ENCODE assay signal across 8 cellular contexts in genomic region chr9:129835860-129836223, GRCh38. TPM values are rescaled to one million over a fixed set of nuclear protein-coding genes. Genes with fewer than 3 reads are reported as not detected.
DNase-seq lines count a peak whose midpoint lies in the region; ATAC-seq, FAIRE-seq and TF ChIP-seq lines count a peak whose summit lies in the region.

No MANE protein-coding gene starts in this region.

- dilution Hi-C loops in keratinocyte (cut with MboI; ENCODE audit: extremely low pct_ligation_motif_present, low sequenced_read_pairs) = no loop called here

- H3K27me3 ChIP-seq in A673 (replicated peaks; ENCODE audit: insufficient read depth, low read depth, low read length, poor library complexity) = no peaks in the 10 kb centered on the region
- H3K27me3 ChIP-seq in keratinocyte (ENCODE audit: control insufficient read depth, extremely low read depth, insufficient read depth, low read length) = no peaks in the 10 kb centered on the region
- H3K27me3 ChIP-seq in thymus (ENCODE audit: control insufficient read depth, insufficient read depth) = no peaks in the 10 kb centered on the region

- under 1% methylated on average over 19 of the region's 19 CpGs for WGBS in thymus

- H3K9me1 ChIP-seq in keratinocyte (ENCODE audit: control insufficient read depth, extremely low read depth, insufficient read depth, low read length) = no peaks in the 10 kb centered on the region

- CTCF ChIA-PET in A673 (lab: Charles Lee) = no interaction called here

- FAIRE-seq in keratinocyte (lab: Jason Lieb, UNC) = no peak

- peaks cover 18% of the 10 kb centered on the region for H3K79me2 ChIP-seq in keratinocyte (ENCODE audit: control insufficient read depth, insufficient read depth, low read length)

- H4K20me1 ChIP-seq in keratinocyte (ENCODE audit: control insufficient read depth, extremely low read depth, insufficient read depth, low read length) = no peaks in the 10 kb centered on the region

- H3K4me1 Mint-ChIP-seq in HFFc6 (ENCODE audit: low read depth) = peaks cover 55% of the 10 kb centered on the region
- H3K4me1 Mint-ChIP-seq in activated naive CD8-positive, alpha-beta T cell treated with anti-CD3 and anti-CD28 coated beads, Interleukin-2, amount 10 ng/mL, durations not matched to agents 7 days and 5 days = peaks cover 49% of the 10 kb centered on the region

- peak; percentile 0 for ATAC-seq in activated naive CD8-positive, alpha-beta T cell treated with anti-CD3 and anti-CD28 coated beads, Interleukin-2, amount 10 ng/mL, durations not matched to agents 7 days and 5 days (ENCODE audit: low read depth)
- no peak for ATAC-seq in GM21576 (IDR thresholded peaks at IDR 0.05; ENCODE audit: unreplicated experiment)

- H3K9me3 ChIP-seq in A673 (ENCODE audit: low read depth, low read length, poor library complexity, severe bottlenecking) = no peaks in the 10 kb centered on the region
- H3K9me3 ChIP-seq in keratinocyte (ENCODE audit: control insufficient read depth, low read depth, low read length) = no peaks in the 10 kb centered on the region
- no peaks in the 10 kb centered on the region for H3K9me3 ChIP-seq in thymus (ENCODE audit: control insufficient read depth)

- BruUV-seq in A673 (replicated peaks; lab: Mats Ljungman, UMichigan) = TSS peak; percentile 62

- H3K36me3 ChIP-seq in A673 (ENCODE audit: insufficient read depth, low read length, poor library complexity, severe bottlenecking) (peaks cover 18% of the 10 kb centered on the region), keratinocyte (ENCODE audit: control insufficient read depth in 2 of 2, extremely low read depth in 1 of 2, insufficient read depth in 2 of 2, low read length in 2 of 2) (peaks cover 1 to 5% of the 10 kb centered on the region in 2 experiments), thymus (ENCODE audit: control insufficient read depth, insufficient read depth) (peaks cover 16% of the 10 kb centered on the region)

- H3K9ac ChIP-seq in keratinocyte (ENCODE audit: control insufficient read depth, extremely low read depth, insufficient read depth, low read length) = peak overlapping the region; percentile 93

- peak overlapping the region; percentile 98 for H3K4me2 ChIP-seq in keratinocyte (ENCODE audit: control insufficient read depth, extremely low read depth, insufficient read depth, low read depth, low read length)

- H3K9me3 Mint-ChIP-seq in HFFc6 = no peaks in the 10 kb centered on the region
- no peaks in the 10 kb centered on the region for H3K9me3 Mint-ChIP-seq in activated naive CD8-positive, alpha-beta T cell treated with anti-CD3 and anti-CD28 coated beads, Interleukin-2, amount 10 ng/mL, durations not matched to agents 7 days and 5 days

- peak overlapping the region; percentile 99 for H3K4me3 Mint-ChIP-seq in HFFc6
- H3K4me3 Mint-ChIP-seq in activated naive CD8-positive, alpha-beta T cell treated with anti-CD3 and anti-CD28 coated beads, Interleukin-2, amount 10 ng/mL, durations not matched to agents 7 days and 5 days = peak overlapping the region; percentile 95

- H3K4me3 ChIP-seq in A673 (ENCODE audit: low read depth, low read length, poor library complexity, severe bottlenecking) (peak overlapping the region; percentile 70), keratinocyte (ENCODE audit: control insufficient read depth in 2 of 3, extremely low read depth in 1 of 3, insufficient read depth in 2 of 3, low read depth in 1 of 3, low read length in 3 of 3) (peak overlapping the region; percentile 76 to 99 (median 99)), thymus (ENCODE audit: low read length) (peak overlapping the region; percentile 96)

- peak overlapping the region; percentile 92 for H3K27ac Mint-ChIP-seq in HFFc6
- peak overlapping the region; percentile 94 for H3K27ac Mint-ChIP-seq in activated naive CD8-positive, alpha-beta T cell treated with anti-CD3 and anti-CD28 coated beads, Interleukin-2, amount 10 ng/mL, durations not matched to agents 7 days and 5 days

- peak overlapping the region; percentile 75 for H3K27ac ChIP-seq in A673 (ENCODE audit: low read depth, low read length, poor library complexity, severe bottlenecking)
- peak overlapping the region; percentile 63 for H3K27ac ChIP-seq in keratinocyte (ENCODE audit: control insufficient read depth, insufficient read depth, low read length)
- peak overlapping the region; percentile 89 for H3K27ac ChIP-seq in thymus (ENCODE audit: low read depth)

- TF ChIP-seq CTCF in A673 (conservative IDR thresholded peaks at IDR 0.05; ENCODE audit: low read depth, low read length) = no peak
- TF ChIP-seq CTCF in HFFc6 (IDR thresholded peaks at IDR 0.05) = no peak
- TF ChIP-seq CTCF in keratinocyte (optimal IDR thresholded peaks at IDR 0.05 in 1 of 3, IDR thresholded peaks at IDR 0.05 in 1 of 3, conservative IDR thresholded peaks at IDR 0.05 in 1 of 3; ENCODE audit: extremely low read depth in 1 of 3, insufficient read depth in 2 of 3, low read length in 3 of 3) = no peak

- DNase-seq in A673 (ENCODE audit: low spot score) (peak; percentile 39), HFFc6 (peak; percentile 37), keratinocyte (ENCODE audit: low read depth, low spot score) (no peak), EL (no peak), GDM1 (lab: John Stamatoyannopoulos, UW) (no peak)
- DNase-seq in activated naive CD8-positive, alpha-beta T cell treated with anti-CD3 and anti-CD28 coated beads, Interleukin-2, amount 10 ng/mL, durations not matched to agents 7 days and 5 days = no peak

- POLR2A ChIA-PET in A673 (lab: Charles Lee; ENCODE audit: low non-redundant PET) = no interaction called here
- POLR2A ChIA-PET in activated naive CD8-positive, alpha-beta T cell treated with anti-CD3 and anti-CD28 coated beads, Interleukin-2, amount 10 ng/mL, durations not matched to agents 7 days and 5 days (lab: Charles Lee) = interaction anchor here (0.8 to 6.7 kb wide), 8 partner anchors 9 to 53 kb away, joined by 3 to 96 read pairs (median 6); partner anchors contain the start of gene TOR1A

- peaks cover 12% of the 10 kb centered on the region for H3K36me3 Mint-ChIP-seq in HFFc6 (ENCODE audit: low read depth)
- peaks cover 30% of the 10 kb centered on the region for H3K36me3 Mint-ChIP-seq in activated naive CD8-positive, alpha-beta T cell treated with anti-CD3 and anti-CD28 coated beads, Interleukin-2, amount 10 ng/mL, durations not matched to agents 7 days and 5 days

- intact Hi-C loops in A673 (cut with micrococcal nuclease; ENCODE audit: unreplicated experiment) = no loop called here

- H2AFZ ChIP-seq in keratinocyte (ENCODE audit: control insufficient read depth, low read length) = peak overlapping the region; percentile 76

- peaks cover 9% of the 10 kb centered on the region for H3K4me1 ChIP-seq in A673 (ENCODE audit: insufficient read depth, low read length, poor library complexity, severe bottlenecking)
- peaks cover 15% of the 10 kb centered on the region for H3K4me1 ChIP-seq in keratinocyte (ENCODE audit: control insufficient read depth, extremely low read depth, insufficient read depth, low read length)
- peaks cover 35% of the 10 kb centered on the region for H3K4me1 ChIP-seq in thymus (ENCODE audit: control insufficient read depth, insufficient read depth, low read length)

- H3K27me3 Mint-ChIP-seq in HFFc6 (ENCODE audit: insufficient read depth) = peaks cover 4% of the 10 kb centered on the region
- no peaks in the 10 kb centered on the region for H3K27me3 Mint-ChIP-seq in activated naive CD8-positive, alpha-beta T cell treated with anti-CD3 and anti-CD28 coated beads, Interleukin-2, amount 10 ng/mL, durations not matched to agents 7 days and 5 days

RNA-seq across cellular contexts. Expression of gene USP20, which starts 0.6 kb away (rescaled TPM):
- total RNA-seq in A673 (2021) = 17.1 and 21.0 TPM in 2 replicates
- total RNA-seq in HFFc6 (2021; fragmentation: NEBNext Ultra II Directional; extraction: Animal tissue kit (Norgen Biotek cat#: 25700)) = 10 to 100 TPM; 24.1 to 35.4 (median 26.2) TPM
- total RNA-seq in activated naive CD8-positive, alpha-beta T cell treated with anti-CD3 and anti-CD28 coated beads, Interleukin-2, amount 10 ng/mL, durations not matched to agents 7 days and 5 days = 100 to 1,000 TPM; 107 to 111 TPM
- 6.4 to 10.0 TPM (median 9.1 TPM) in 3 replicates for polyA plus RNA-seq in keratinocyte
- polyA plus RNA-seq in keratinocyte (2011; ENCODE audit: low read depth) = 11.5 TPM
- 3.7 and 9.1 TPM in 2 replicates for polyA plus RNA-seq in keratinocyte (2011; cell fraction: cytosol; rRNA removed)
- polyA plus RNA-seq in keratinocyte (2011; cell fraction: nucleus; rRNA removed) = 23.7 and 32.0 TPM in 2 replicates
- polyA plus RNA-seq in keratinocyte (2012; ENCODE audit: low replicate concordance) = 8.0 and 11.3 TPM in 2 replicates
- polyA minus RNA-seq in keratinocyte = 8.2 to 13.7 TPM (median 9.5 TPM) in 3 replicates
- polyA minus RNA-seq in keratinocyte (2011; cell fraction: cytosol; rRNA and poly(A)+ RNA removed) = 11.5 TPM
- polyA minus RNA-seq in keratinocyte (2011; cell fraction: nucleus; rRNA and poly(A)+ RNA removed) = 15.9 and 20.3 TPM in 2 replicates
- 175 TPM for polyA plus RNA-seq in thymus

RNA-seq across cellular contexts. Expression of gene C9orf78, which starts 0.8 kb away (rescaled TPM):
- 52.6 and 60.4 TPM in 2 replicates for total RNA-seq in A673 (2021)
- total RNA-seq in HFFc6 (2021; fragmentation: NEBNext Ultra II Directional; extraction: Animal tissue kit (Norgen Biotek cat#: 25700)) = 10 to 100 TPM; 42.8 to 52.7 (median 48.5) TPM
- total RNA-seq in activated naive CD8-positive, alpha-beta T cell treated with anti-CD3 and anti-CD28 coated beads, Interleukin-2, amount 10 ng/mL, durations not matched to agents 7 days and 5 days = 10 to 100 TPM; 71.4 to 73.4 TPM
- polyA plus RNA-seq in keratinocyte (37.4 to 69.9 TPM (median 66.5 TPM) in 3 replicates), thymus (95.0 TPM)
- polyA plus RNA-seq in keratinocyte (2011; ENCODE audit: low read depth) = 96.2 TPM
- 65.1 and 84.3 TPM in 2 replicates for polyA plus RNA-seq in keratinocyte (2011; cell fraction: cytosol; rRNA removed)
- 24.0 and 33.8 TPM in 2 replicates for polyA plus RNA-seq in keratinocyte (2011; cell fraction: nucleus; rRNA removed)
- polyA plus RNA-seq in keratinocyte (2012; ENCODE audit: low replicate concordance) = 48.5 and 57.1 TPM in 2 replicates
- 4.2 to 7.2 TPM (median 6.0 TPM) in 3 replicates for polyA minus RNA-seq in keratinocyte
- polyA minus RNA-seq in keratinocyte (2011; cell fraction: cytosol; rRNA and poly(A)+ RNA removed) = 20.0 TPM
- 4.7 and 8.5 TPM in 2 replicates for polyA minus RNA-seq in keratinocyte (2011; cell fraction: nucleus; rRNA and poly(A)+ RNA removed)

RNA-seq across cellular contexts. Expression of gene TOR1A, which starts 11.9 kb away (rescaled TPM):
- total RNA-seq in A673 (2021) = 42.8 and 46.3 TPM in 2 replicates
- 10 to 100 TPM; 59.1 to 70.5 (median 67.1) TPM for total RNA-seq in HFFc6 (2021; fragmentation: NEBNext Ultra II Directional; extraction: Animal tissue kit (Norgen Biotek cat#: 25700))
- total RNA-seq in activated naive CD8-positive, alpha-beta T cell treated with anti-CD3 and anti-CD28 coated beads, Interleukin-2, amount 10 ng/mL, durations not matched to agents 7 days and 5 days = 10 to 100 TPM; 46.6 to 47.2 TPM
- polyA plus RNA-seq in keratinocyte (60.6 to 76.1 TPM (median 61.5 TPM) in 3 replicates), thymus (30.0 TPM)
- polyA plus RNA-seq in keratinocyte (2011; ENCODE audit: low read depth) = 26.1 TPM
- polyA plus RNA-seq in keratinocyte (2011; cell fraction: cytosol; rRNA removed) = 47.6 and 59.3 TPM in 2 replicates
- 70.3 and 72.6 TPM in 2 replicates for polyA plus RNA-seq in keratinocyte (2011; cell fraction: nucleus; rRNA removed)
- polyA plus RNA-seq in keratinocyte (2012; ENCODE audit: low replicate concordance) = 39.2 and 39.6 TPM in 2 replicates
- polyA minus RNA-seq in keratinocyte = 25.9 to 36.6 TPM (median 35.0 TPM) in 3 replicates
- 43.2 TPM for polyA minus RNA-seq in keratinocyte (2011; cell fraction: cytosol; rRNA and poly(A)+ RNA removed)
- polyA minus RNA-seq in keratinocyte (2011; cell fraction: nucleus; rRNA and poly(A)+ RNA removed) = 27.1 and 35.7 TPM in 2 replicates

RNA-seq across cellular contexts. Expression of gene TOR1B, which starts 32.9 kb away (rescaled TPM):
- total RNA-seq in A673 (2021) = 47.6 and 50.0 TPM in 2 replicates
- 10 to 100 TPM; 31.6 to 43.1 (median 36.1) TPM for total RNA-seq in HFFc6 (2021; fragmentation: NEBNext Ultra II Directional; extraction: Animal tissue kit (Norgen Biotek cat#: 25700))
- 10 to 100 TPM; 28.6 TPM for total RNA-seq in activated naive CD8-positive, alpha-beta T cell treated with anti-CD3 and anti-CD28 coated beads, Interleukin-2, amount 10 ng/mL, durations not matched to agents 7 days and 5 days
- 24.2 to 26.5 TPM (median 26.3 TPM) in 3 replicates for polyA plus RNA-seq in keratinocyte
- polyA plus RNA-seq in keratinocyte (2011; ENCODE audit: low read depth) = 17.8 TPM
- 11.6 and 14.1 TPM in 2 replicates for polyA plus RNA-seq in keratinocyte (2011; cell fraction: cytosol; rRNA removed)
- 47.0 and 48.2 TPM in 2 replicates for polyA plus RNA-seq in keratinocyte (2011; cell fraction: nucleus; rRNA removed)
- 16.2 and 17.2 TPM in 2 replicates for polyA plus RNA-seq in keratinocyte (2012; ENCODE audit: low replicate concordance)
- 13.1 to 23.3 TPM (median 17.9 TPM) in 3 replicates for polyA minus RNA-seq in keratinocyte
- polyA minus RNA-seq in keratinocyte (2011; cell fraction: cytosol; rRNA and poly(A)+ RNA removed) = 11.5 TPM
- 25.7 and 39.6 TPM in 2 replicates for polyA minus RNA-seq in keratinocyte (2011; cell fraction: nucleus; rRNA and poly(A)+ RNA removed)
- polyA plus RNA-seq in thymus = 17.9 TPM

Comparison
In these comparisons a context has a peak if more than half of its experiments do, and no peak if none do; other contexts are left out.
1. DNase-seq: peak in A673 (single experiment) and HFFc6 (single experiment); none in activated naive CD8-positive, alpha-beta T cell treated with anti-CD3 and anti-CD28 coated beads, Interleukin-2, amount 10 ng/mL, durations not matched to agents 7 days and 5 days (single experiment), keratinocyte (single experiment), EL (single experiment) and GDM1 (single experiment).
2. Peak in every context shown above with its lines, with median percentiles within 50 percentile points of each other: H3K27ac ChIP-seq and H3K4me3 ChIP-seq.